2 cellular contexts compared by ENCODE assay signal in the genomic region with DNA sequence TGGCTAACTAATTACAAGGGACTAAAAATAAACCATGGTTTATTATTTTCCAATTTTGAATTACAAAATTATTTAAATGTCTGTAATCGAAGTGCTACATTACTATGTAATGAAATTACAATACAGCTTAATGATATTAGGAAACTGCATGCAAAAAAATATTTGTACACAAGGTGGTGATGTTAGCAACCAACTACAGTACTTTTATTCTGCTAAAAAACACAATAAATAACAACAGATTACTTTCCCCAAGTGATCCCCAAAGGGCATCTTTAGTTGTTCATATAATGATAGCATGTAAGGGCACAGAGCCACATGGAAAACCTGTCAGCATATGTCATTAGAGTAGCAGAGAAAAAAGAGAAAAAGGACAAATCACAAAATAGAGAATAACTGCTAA.
A peak's percentile ranks its signal among the peaks of the same experiment; 100 is the strongest.
TF ChIP-seq lines count a peak whose summit lies in the region.

No MANE protein-coding gene starts in this region.

TF ChIP-seq in SK-N-SH, 30 proteins besides CTCF, POLR2A, EP300 and RAD21 (continued from another document):
- TF ChIP-seq, protein P1, sequence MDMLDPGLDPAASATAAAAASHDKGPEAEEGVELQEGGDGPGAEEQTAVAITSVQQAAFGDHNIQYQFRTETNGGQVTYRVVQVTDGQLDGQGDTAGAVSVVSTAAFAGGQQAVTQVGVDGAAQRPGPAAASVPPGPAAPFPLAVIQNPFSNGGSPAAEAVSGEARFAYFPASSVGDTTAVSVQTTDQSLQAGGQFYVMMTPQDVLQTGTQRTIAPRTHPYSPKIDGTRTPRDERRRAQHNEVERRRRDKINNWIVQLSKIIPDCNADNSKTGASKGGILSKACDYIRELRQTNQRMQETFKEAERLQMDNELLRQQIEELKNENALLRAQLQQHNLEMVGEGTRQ (IDR thresholded peaks at IDR 0.05; ENCODE audit: borderline replicate concordance, low read depth, low read length) = no peak
- TF ChIP-seq, protein P2, sequence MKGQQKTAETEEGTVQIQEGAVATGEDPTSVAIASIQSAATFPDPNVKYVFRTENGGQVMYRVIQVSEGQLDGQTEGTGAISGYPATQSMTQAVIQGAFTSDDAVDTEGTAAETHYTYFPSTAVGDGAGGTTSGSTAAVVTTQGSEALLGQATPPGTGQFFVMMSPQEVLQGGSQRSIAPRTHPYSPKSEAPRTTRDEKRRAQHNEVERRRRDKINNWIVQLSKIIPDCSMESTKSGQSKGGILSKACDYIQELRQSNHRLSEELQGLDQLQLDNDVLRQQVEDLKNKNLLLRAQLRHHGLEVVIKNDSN (IDR thresholded peaks at IDR 0.05; ENCODE audit: borderline replicate concordance, low read depth) = no peak
- TF ChIP-seq TCF12 (IDR thresholded peaks at IDR 0.05) (no peak), SMC3 (IDR thresholded peaks at IDR 0.05; ENCODE audit: low read depth, low read length) (0 out of 2 replicates have a peak, but pooled peaks have one; percentile 6), NFIC (IDR thresholded peaks at IDR 0.05; ENCODE audit: borderline replicate concordance) (no peak), NRF1 (IDR thresholded peaks at IDR 0.05; ENCODE audit: low read depth, low read length) (no peak), FOXJ3 (CRISPR knock-in tag; IDR thresholded peaks at IDR 0.05) (no peak)

TF ChIP-seq in SK-N-SH treated with all-trans-retinoic acid at 6 μM for 48 hours, 23 proteins besides CTCF, POLR2A, EP300 and RAD21:
- TF ChIP-seq, protein P3, sequence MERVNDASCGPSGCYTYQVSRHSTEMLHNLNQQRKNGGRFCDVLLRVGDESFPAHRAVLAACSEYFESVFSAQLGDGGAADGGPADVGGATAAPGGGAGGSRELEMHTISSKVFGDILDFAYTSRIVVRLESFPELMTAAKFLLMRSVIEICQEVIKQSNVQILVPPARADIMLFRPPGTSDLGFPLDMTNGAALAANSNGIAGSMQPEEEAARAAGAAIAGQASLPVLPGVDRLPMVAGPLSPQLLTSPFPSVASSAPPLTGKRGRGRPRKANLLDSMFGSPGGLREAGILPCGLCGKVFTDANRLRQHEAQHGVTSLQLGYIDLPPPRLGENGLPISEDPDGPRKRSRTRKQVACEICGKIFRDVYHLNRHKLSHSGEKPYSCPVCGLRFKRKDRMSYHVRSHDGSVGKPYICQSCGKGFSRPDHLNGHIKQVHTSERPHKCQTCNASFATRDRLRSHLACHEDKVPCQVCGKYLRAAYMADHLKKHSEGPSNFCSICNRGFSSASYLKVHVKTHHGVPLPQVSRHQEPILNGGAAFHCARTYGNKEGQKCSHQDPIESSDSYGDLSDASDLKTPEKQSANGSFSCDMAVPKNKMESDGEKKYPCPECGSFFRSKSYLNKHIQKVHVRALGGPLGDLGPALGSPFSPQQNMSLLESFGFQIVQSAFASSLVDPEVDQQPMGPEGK (CRISPR knock-in tag; IDR thresholded peaks at IDR 0.05; ENCODE audit: borderline replicate concordance) = no peak
- TF ChIP-seq TCF4 (CRISPR knock-in tag; IDR thresholded peaks at IDR 0.05; ENCODE audit: borderline replicate concordance) (no peak), ISL1 (CRISPR knock-in tag; IDR thresholded peaks at IDR 0.05) (no peak), BACH2 (CRISPR knock-in tag; IDR thresholded peaks at IDR 0.05; ENCODE audit: borderline replicate concordance) (no peak), ZFP3 (CRISPR knock-in tag; IDR thresholded peaks at IDR 0.05) (no peak), OSR1 (CRISPR knock-in tag; IDR thresholded peaks at IDR 0.05) (no peak)
- TF ChIP-seq, protein P4, sequence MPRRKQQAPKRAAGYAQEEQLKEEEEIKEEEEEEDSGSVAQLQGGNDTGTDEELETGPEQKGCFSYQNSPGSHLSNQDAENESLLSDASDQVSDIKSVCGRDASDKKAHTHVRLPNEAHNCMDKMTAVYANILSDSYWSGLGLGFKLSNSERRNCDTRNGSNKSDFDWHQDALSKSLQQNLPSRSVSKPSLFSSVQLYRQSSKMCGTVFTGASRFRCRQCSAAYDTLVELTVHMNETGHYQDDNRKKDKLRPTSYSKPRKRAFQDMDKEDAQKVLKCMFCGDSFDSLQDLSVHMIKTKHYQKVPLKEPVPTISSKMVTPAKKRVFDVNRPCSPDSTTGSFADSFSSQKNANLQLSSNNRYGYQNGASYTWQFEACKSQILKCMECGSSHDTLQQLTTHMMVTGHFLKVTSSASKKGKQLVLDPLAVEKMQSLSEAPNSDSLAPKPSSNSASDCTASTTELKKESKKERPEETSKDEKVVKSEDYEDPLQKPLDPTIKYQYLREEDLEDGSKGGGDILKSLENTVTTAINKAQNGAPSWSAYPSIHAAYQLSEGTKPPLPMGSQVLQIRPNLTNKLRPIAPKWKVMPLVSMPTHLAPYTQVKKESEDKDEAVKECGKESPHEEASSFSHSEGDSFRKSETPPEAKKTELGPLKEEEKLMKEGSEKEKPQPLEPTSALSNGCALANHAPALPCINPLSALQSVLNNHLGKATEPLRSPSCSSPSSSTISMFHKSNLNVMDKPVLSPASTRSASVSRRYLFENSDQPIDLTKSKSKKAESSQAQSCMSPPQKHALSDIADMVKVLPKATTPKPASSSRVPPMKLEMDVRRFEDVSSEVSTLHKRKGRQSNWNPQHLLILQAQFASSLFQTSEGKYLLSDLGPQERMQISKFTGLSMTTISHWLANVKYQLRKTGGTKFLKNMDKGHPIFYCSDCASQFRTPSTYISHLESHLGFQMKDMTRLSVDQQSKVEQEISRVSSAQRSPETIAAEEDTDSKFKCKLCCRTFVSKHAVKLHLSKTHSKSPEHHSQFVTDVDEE (CRISPR knock-in tag; IDR thresholded peaks at IDR 0.05) = no peak
